Comparison of ENCODE assay signal across 1 cellular context in genomic region chr6:25991785-25992412, GRCh38.
TF ChIP-seq lines count a peak whose summit lies in the region.

No MANE protein-coding gene starts in this region.

TF ChIP-seq in GM12878, 131 proteins besides CTCF, POLR2A, EP300 and RAD21 (continued from another document and continues in another):
- no peak for TF ChIP-seq USF2 (IDR thresholded peaks at IDR 0.05; ENCODE audit: borderline replicate concordance, low read depth, low read length)
- no peak for TF ChIP-seq BCLAF1 (IDR thresholded peaks at IDR 0.05)
- TF ChIP-seq RCOR1 (conservative IDR thresholded peaks at IDR 0.05; ENCODE audit: low read depth, low read length), result no peak
- TF ChIP-seq BMI1 (IDR thresholded peaks at IDR 0.05; ENCODE audit: borderline replicate concordance), result no peak; the same call in 1 of the 2 replicates
- peak; percentile 67; the same call in 1 of the 2 replicates for TF ChIP-seq ZBED1 (IDR thresholded peaks at IDR 0.05; ENCODE audit: borderline replicate concordance)
- no peak for TF ChIP-seq REST (IDR thresholded peaks at IDR 0.05; ENCODE audit: low read depth, low read length)
- no peak for TF ChIP-seq HDAC2 (IDR thresholded peaks at IDR 0.05)
- no peak for TF ChIP-seq USF1 (IDR thresholded peaks at IDR 0.05; ENCODE audit: borderline replicate concordance, extremely low read length, insufficient read depth, low read depth, low read length)
- TF ChIP-seq WRNIP1 (IDR thresholded peaks at IDR 0.05; ENCODE audit: borderline replicate concordance, low read depth, low read length), result no peak
- TF ChIP-seq SIX5 (IDR thresholded peaks at IDR 0.05; ENCODE audit: low read depth, low read length, severe bottlenecking), result no peak
- no peak for TF ChIP-seq ZBTB11 (CRISPR knock-in tag; IDR thresholded peaks at IDR 0.05)
- no peak; the same call in 1 of the 2 replicates for TF ChIP-seq NKRF (conservative IDR thresholded peaks at IDR 0.05)
- no peak for TF ChIP-seq IRF3 (IDR thresholded peaks at IDR 0.05)
- no peak for TF ChIP-seq KAT2A (conservative IDR thresholded peaks at IDR 0.05; ENCODE audit: control insufficient read depth, low read depth, low read length)
- no peak for TF ChIP-seq ZNF24 (IDR thresholded peaks at IDR 0.05)
- no peak for TF ChIP-seq TCF7 (IDR thresholded peaks at IDR 0.05; ENCODE audit: borderline replicate concordance)
- no peak for TF ChIP-seq ZZZ3 (IDR thresholded peaks at IDR 0.05; ENCODE audit: control insufficient read depth, insufficient read length, low read depth)
- 0 out of 2 replicates have a peak, but pooled peaks have one; percentile 27 for TF ChIP-seq ATF7 (IDR thresholded peaks at IDR 0.05; ENCODE audit: low read depth)
- TF ChIP-seq SREBF1 (IDR thresholded peaks at IDR 0.05; ENCODE audit: low read length), result no peak
- TF ChIP-seq PRDM15 (CRISPR knock-in tag; IDR thresholded peaks at IDR 0.05), result no peak
- TF ChIP-seq RBBP5 (conservative IDR thresholded peaks at IDR 0.05), result no peak
- peak; percentile 78 for TF ChIP-seq CHD2 (IDR thresholded peaks at IDR 0.05; ENCODE audit: borderline replicate concordance, low read depth, low read length)
- TF ChIP-seq CBFB (IDR thresholded peaks at IDR 0.05; ENCODE audit: low read depth), result peak; percentile 88
- no peak for TF ChIP-seq ZBTB4 (CRISPR knock-in tag; IDR thresholded peaks at IDR 0.05)
- TF ChIP-seq ATF2 (IDR thresholded peaks at IDR 0.05; ENCODE audit: low read length), result 0 out of 2 replicates have a peak, but pooled peaks have one; percentile 12
